1 cellular context compared by ENCODE assay signal in genomic region chr2:112750560-112750843, GRCh38.
A peak's percentile ranks its signal among the peaks of the same experiment; 100 is the strongest.
TF ChIP-seq lines count a peak whose summit lies in the region.

No MANE protein-coding gene starts in this region.

TF ChIP-seq in HepG2, 621 proteins besides CTCF, POLR2A, EP300 and RAD21:
- TF ChIP-seq CREB1 (IDR thresholded peaks at IDR 0.05) (no peak), CREB1 (CRISPR knock-in tag; IDR thresholded peaks at IDR 0.05) (0 out of 2 replicates have a peak, but pooled peaks have one; percentile 11), FOXP4 (CRISPR knock-in tag; IDR thresholded peaks at IDR 0.05) (no peak)
TF ChIP-seq in HepG2: peak in this region for 1.
